11 cellular contexts compared by ENCODE assay signal in genomic region chr2:42791606-42792005, GRCh38. TPM values are rescaled to one million over a fixed set of nuclear protein-coding genes. Genes with fewer than 3 reads are reported as not detected.
DNase-seq lines count a peak whose midpoint lies in the region; ATAC-seq, FAIRE-seq and TF ChIP-seq lines count a peak whose summit lies in the region.
"Had no signal": no experiment of that assay in that cellular context is flagged by ENCODE, and none has a peak within 500 bp of the region (broad histone marks: within the 10 kb centered on the region; RNA-seq: fewer than 3 reads in every experiment).

No MANE protein-coding gene starts in this region.

- H3K36me3 Mint-ChIP-seq in activated T-helper 1 cell treated with anti-CD3 and anti-CD28 coated beads, Interleukin-12 subunit alpha, Interleukin-12 subunit beta, Interleukin-2, Interleukin-4 antibody, amounts not matched to agents 30 ng/mL and 10 ng/mL and 1 ng/mL, durations not matched to agents 14 hours and 24 hours and 36 hours (ENCODE audit: low read depth) = peaks cover 8% of the 10 kb centered on the region

- TF ChIP-seq CTCF in lower lobe of right lung (IDR thresholded peaks at IDR 0.05) = no peak

- no peak overlapping the region for H3K9ac ChIP-seq in GM23248

- peaks cover 36% of the 10 kb centered on the region for H3K27me3 Mint-ChIP-seq in activated T-helper 1 cell treated with anti-CD3 and anti-CD28 coated beads, Interleukin-12 subunit alpha, Interleukin-12 subunit beta, Interleukin-2, Interleukin-4 antibody, amounts not matched to agents 30 ng/mL and 10 ng/mL and 1 ng/mL, durations not matched to agents 14 hours and 24 hours and 36 hours (ENCODE audit: insufficient read depth)
- H3K27me3 Mint-ChIP-seq in stimulated activated naive CD8-positive, alpha-beta T cell treated with anti-CD3 and anti-CD28 coated beads, Interleukin-15, amount 100 ng/mL, for 72 hours = peaks cover 47% of the 10 kb centered on the region

- H3K9me3 Mint-ChIP-seq in activated T-helper 1 cell treated with anti-CD3 and anti-CD28 coated beads, Interleukin-12 subunit alpha, Interleukin-12 subunit beta, Interleukin-2, Interleukin-4 antibody, amounts not matched to agents 30 ng/mL and 10 ng/mL and 1 ng/mL, durations not matched to agents 14 hours and 24 hours and 36 hours = no peaks in the 10 kb centered on the region
- H3K9me3 Mint-ChIP-seq in stimulated activated naive CD8-positive, alpha-beta T cell treated with anti-CD3 and anti-CD28 coated beads, Interleukin-15, amount 100 ng/mL, for 72 hours = no peaks in the 10 kb centered on the region

- H3K4me3 Mint-ChIP-seq in activated T-helper 1 cell treated with anti-CD3 and anti-CD28 coated beads, Interleukin-12 subunit alpha, Interleukin-12 subunit beta, Interleukin-2, Interleukin-4 antibody, amounts not matched to agents 30 ng/mL and 10 ng/mL and 1 ng/mL, durations not matched to agents 14 hours and 24 hours and 36 hours = peak overlapping the region; percentile 76
- peak overlapping the region; percentile 80 to 90 for H3K4me3 Mint-ChIP-seq in stimulated activated naive CD8-positive, alpha-beta T cell treated with anti-CD3 and anti-CD28 coated beads, Interleukin-15, amount 100 ng/mL, for 72 hours

- peaks cover 24% of the 10 kb centered on the region for H3K4me1 Mint-ChIP-seq in activated T-helper 1 cell treated with anti-CD3 and anti-CD28 coated beads, Interleukin-12 subunit alpha, Interleukin-12 subunit beta, Interleukin-2, Interleukin-4 antibody, amounts not matched to agents 30 ng/mL and 10 ng/mL and 1 ng/mL, durations not matched to agents 14 hours and 24 hours and 36 hours (ENCODE audit: low read depth)
- H3K4me1 Mint-ChIP-seq in stimulated activated naive CD8-positive, alpha-beta T cell treated with anti-CD3 and anti-CD28 coated beads, Interleukin-15, amount 100 ng/mL, for 72 hours = peaks cover 70% of the 10 kb centered on the region

- H2AFZ ChIP-seq in GM23248 = peak overlapping the region; percentile 62; the same call in 1 of the 2 replicates

- no peak overlapping the region for H3K4me2 ChIP-seq in GM23248 (ENCODE audit: unreplicated experiment)

- H3K79me2 ChIP-seq in GM23248 (ENCODE audit: insufficient read depth) = no peaks in the 10 kb centered on the region

- no peak for FAIRE-seq in small intestine (lab: Jason Lieb, UNC)

- H3K4me3 ChIP-seq in GM23248 (no peak overlapping the region), lower lobe of right lung (peak overlapping the region; percentile 68), small intestine (ENCODE audit: low read depth in 1 of 2, low read length in 2 of 2) (peak overlapping the region in 1 of 2 donors; percentile 82)

- H3K36me3 ChIP-seq in GM23248 (ENCODE audit: low read depth) = no peaks in the 10 kb centered on the region
- H3K36me3 ChIP-seq in lower lobe of right lung = no peaks in the 10 kb centered on the region
- no peaks in the 10 kb centered on the region for H3K36me3 ChIP-seq in small intestine (ENCODE audit: control insufficient read depth in 2 of 2, insufficient read depth in 2 of 2, low read length in 2 of 2)
- H3K36me3 ChIP-seq: WERI-Rb-1 had no signal

- no peak for TF ChIP-seq POLR2A in GM18505 (IDR thresholded peaks at IDR 0.05; ENCODE audit: borderline replicate concordance, extremely low read depth, insufficient read depth, insufficient read length)

- no peak overlapping the region for H3K27ac Mint-ChIP-seq in activated T-helper 1 cell treated with anti-CD3 and anti-CD28 coated beads, Interleukin-12 subunit alpha, Interleukin-12 subunit beta, Interleukin-2, Interleukin-4 antibody, amounts not matched to agents 30 ng/mL and 10 ng/mL and 1 ng/mL, durations not matched to agents 14 hours and 24 hours and 36 hours
- H3K27ac Mint-ChIP-seq in stimulated activated naive CD8-positive, alpha-beta T cell treated with anti-CD3 and anti-CD28 coated beads, Interleukin-15, amount 100 ng/mL, for 72 hours = no peak overlapping the region

- H3K4me1 ChIP-seq in GM23248 (ENCODE audit: insufficient read depth) = no peaks in the 10 kb centered on the region
- H3K4me1 ChIP-seq in lower lobe of right lung = peaks cover 6% of the 10 kb centered on the region
- peaks cover 0 to 10% of the 10 kb centered on the region in 2 donors for H3K4me1 ChIP-seq in small intestine (ENCODE audit: control insufficient read depth in 2 of 2, insufficient read depth in 1 of 2, low read depth in 1 of 2, low read length in 1 of 2)

- ATAC-seq in lower lobe of right lung (no peak), HG02798 (IDR thresholded peaks at IDR 0.05; ENCODE audit: poor library complexity, unreplicated experiment) (no peak), GM18505 (IDR thresholded peaks at IDR 0.05; ENCODE audit: unreplicated experiment) (no peak)
- ATAC-seq in stimulated activated naive CD8-positive, alpha-beta T cell treated with anti-CD3 and anti-CD28 coated beads, Interleukin-15, amount 100 ng/mL, for 72 hours = no peak

- H4K20me1 ChIP-seq in GM23248 (ENCODE audit: insufficient read depth) = no peaks in the 10 kb centered on the region

- WGBS in GM23248 (ENCODE audit: low coverage in 1 of 2, low lambda C conversion rate in 2 of 2, missing lambda C conversion rate in 2 of 2), 2 experiments = 81 to 83% methylated on average over 4 of the region's 4 CpGs
- 61 to 77% (median 66%) methylated on average over 4 of the region's 4 CpGs for WGBS in small intestine, 3 donors

- no peak overlapping the region for H3K27ac ChIP-seq in GM23248
- H3K27ac ChIP-seq in lower lobe of right lung = peak overlapping the region; percentile 81
- H3K27ac ChIP-seq in small intestine (ENCODE audit: low read depth in 1 of 2, low read length in 1 of 2) = peak overlapping the region in 1 of 2 donors; percentile 84
- H3K27ac ChIP-seq: WERI-Rb-1 had no signal

- in situ Hi-C loops in GM23248 (cut with MboI) = no loop called here

- H3K9me3 ChIP-seq in GM23248 (ENCODE audit: low read depth) = no peaks in the 10 kb centered on the region
- H3K9me3 ChIP-seq in lower lobe of right lung = no peaks in the 10 kb centered on the region
- no peaks in the 10 kb centered on the region for H3K9me3 ChIP-seq in small intestine (ENCODE audit: control insufficient read depth, low read depth)

- H3K27me3 ChIP-seq in GM23248 (replicated peaks; ENCODE audit: insufficient read depth) = peaks cover 24% of the 10 kb centered on the region
- no peaks in the 10 kb centered on the region for H3K27me3 ChIP-seq in lower lobe of right lung (ENCODE audit: low read depth)
- H3K27me3 ChIP-seq in small intestine (ENCODE audit: control insufficient read depth in 2 of 2, insufficient read depth in 2 of 2, low read length in 2 of 2) = no peaks in the 10 kb centered on the region

- DNase-seq in GM23248 (no peak), lower lobe of right lung (no peak), retina (no peak), small intestine (no peak)
- DNase-seq in activated T-helper 1 cell treated with anti-CD3 and anti-CD28 coated beads, Interleukin-12 subunit alpha, Interleukin-12 subunit beta, Interleukin-2, Interleukin-4 antibody, amounts not matched to agents 30 ng/mL and 10 ng/mL and 1 ng/mL, durations not matched to agents 14 hours and 24 hours and 36 hours (ENCODE audit: low spot score) = no peak
- DNase-seq in stimulated activated naive CD8-positive, alpha-beta T cell treated with anti-CD3 and anti-CD28 coated beads, Interleukin-15, amount 100 ng/mL, for 72 hours = no peak
- DNase-seq: WERI-Rb-1 had no signal

- H3F3A ChIP-seq in GM23248 (ENCODE audit: insufficient read depth) = no peaks in the 10 kb centered on the region

- H3K9me2 ChIP-seq in GM23248 (ENCODE audit: insufficient read depth) = no peaks in the 10 kb centered on the region

- intact Hi-C loops in activated T-helper 1 cell treated with anti-CD3 and anti-CD28 coated beads, Interleukin-12 subunit alpha, Interleukin-12 subunit beta, Interleukin-2, Interleukin-4 antibody, amounts not matched to agents 30 ng/mL and 10 ng/mL and 1 ng/mL, durations not matched to agents 14 hours and 24 hours and 36 hours (cut with micrococcal nuclease) = loop anchor here (5.0 kb wide), 2 partner anchors 69 to 299 kb away; partner anchors contain the start of gene KCNG3
- intact Hi-C loops in lower lobe of right lung (cut with DNase I) = no loop called here

RNA-seq across cellular contexts. Expression of gene HAAO, which starts 0.8 kb away (rescaled TPM):
- total RNA-seq in GM23248 (2014; rRNA removed; shearing (Covaris generic)) = not detected in 2 replicates
- 0.36 TPM in 1 of 2 replicates, not detected in the other for polyA plus RNA-seq in GM23248 (2016; fragmentation: Nextera tagmentation; extraction: Ambion mirVana)
- 0.37 and 0.86 TPM in 2 replicates for total RNA-seq in activated T-helper 1 cell treated with anti-CD3 and anti-CD28 coated beads, Interleukin-12 subunit alpha, Interleukin-12 subunit beta, Interleukin-2, Interleukin-4 antibody, amounts not matched to agents 30 ng/mL and 10 ng/mL and 1 ng/mL, durations not matched to agents 14 hours and 24 hours and 36 hours
- total RNA-seq in lower lobe of right lung = 6.1 TPM
- polyA plus RNA-seq in small intestine = 100 to 1,000 TPM in 1 of 3 donors, 10 to 100 TPM in 2; 23.8 to 147 (median 27.6) TPM
- total RNA-seq: glomerular endothelial cell, M059J had no signal

RNA-seq across cellular contexts. Expression of gene OXER1, which starts 27.7 kb away (rescaled TPM):
- not detected in 2 replicates for total RNA-seq in GM23248 (2014; rRNA removed; shearing (Covaris generic))
- polyA plus RNA-seq in GM23248 (2016; fragmentation: Nextera tagmentation; extraction: Ambion mirVana) = not detected in 2 replicates
- 0.12 and 0.21 TPM in 2 replicates for total RNA-seq in activated T-helper 1 cell treated with anti-CD3 and anti-CD28 coated beads, Interleukin-12 subunit alpha, Interleukin-12 subunit beta, Interleukin-2, Interleukin-4 antibody, amounts not matched to agents 30 ng/mL and 10 ng/mL and 1 ng/mL, durations not matched to agents 14 hours and 24 hours and 36 hours
- 1.9 TPM for total RNA-seq in lower lobe of right lung
- polyA plus RNA-seq in small intestine = 10 to 100 TPM in 2 of 3 donors, 1 to 10 TPM in 1; 6.4 to 40.3 (median 10.8) TPM
- total RNA-seq: glomerular endothelial cell, M059J had no signal
